ENCODE assay signal across 7 cellular contexts in genomic region chr1:35769759-35770446, GRCh38. TPM values are rescaled to one million over a fixed set of nuclear protein-coding genes. Genes with fewer than 3 reads are reported as not detected.
A peak's percentile ranks its signal among the peaks of the same experiment; 100 is the strongest.
DNase-seq lines count a peak whose midpoint lies in the region; ATAC-seq and TF ChIP-seq lines count a peak whose summit lies in the region.

TSS of gene CLSPN (minus strand) at chr1:35769978. CDS start at chr1:35769870, 108 bp downstream.

- ATAC-seq in GM18505 (IDR thresholded peaks at IDR 0.05; ENCODE audit: unreplicated experiment) (peak; percentile 85), HG02973 (IDR thresholded peaks at IDR 0.05; ENCODE audit: unreplicated experiment) (peak; percentile 85)

- in situ Hi-C loops in astrocyte of the cerebellum (cut with HindIII; ENCODE audit: low sequenced_read_pairs) = no loop called here

- DNase-seq in NCI-H2029 (lab: John Stamatoyannopoulos, UW) (peak; percentile 94), T-helper 22 cell (ENCODE audit: low read depth) (peak; percentile 88), astrocyte of the cerebellum (ENCODE audit: low read depth) (peak; percentile 89), hepatic stellate cell (ENCODE audit: low spot score) (peak; percentile 100), renal cortical epithelial cell (ENCODE audit: low read depth) (peak; percentile 90)

- TF ChIP-seq CTCF in astrocyte of the cerebellum (IDR thresholded peaks at IDR 0.05; ENCODE audit: low read depth, low read length, missing control alignments) = no peak

- peak; percentile 75 for TF ChIP-seq POLR2A in GM18505 (IDR thresholded peaks at IDR 0.05; ENCODE audit: borderline replicate concordance, extremely low read depth, insufficient read depth, insufficient read length)

- peak within 1 kb of the TSS; percentile 83 for H3K4me3 ChIP-seq in astrocyte of the cerebellum (ENCODE audit: low read depth, low read length)

RNA-seq across cellular contexts. Expression of gene CLSPN, which starts in this region (rescaled TPM):
- total RNA-seq in renal cortical epithelial cell = 1.4 and 14.9 TPM in 2 replicates

Comparison
In these comparisons a context has a peak if more than half of its experiments do, and no peak if none do; other contexts are left out.
1. Peak in every context shown above with its lines: DNase-seq, ATAC-seq and H3K4me3 ChIP-seq.